Comparison of ENCODE assay signal across 15 cellular contexts in genomic region chr4:152974732-152975614, GRCh38. TPM values are rescaled to one million over a fixed set of nuclear protein-coding genes. Genes with fewer than 3 reads are reported as not detected.
DNase-seq lines count a peak whose midpoint lies in the region; ATAC-seq and TF ChIP-seq lines count a peak whose summit lies in the region.
"Had no signal": no experiment of that assay in that cellular context is flagged by ENCODE, and none has a peak within 500 bp of the region (broad histone marks: within the 10 kb centered on the region; RNA-seq: fewer than 3 reads in every experiment).

No MANE protein-coding gene starts in this region.

- CTCF ChIA-PET in activated CD8-positive, alpha-beta memory T cell treated with anti-CD3 and anti-CD28 coated beads, Interleukin-2, amount 10 ng/mL, durations not matched to agents 7 days and 5 days (lab: Charles Lee) = no interaction called here

- DNase-seq in activated CD8-positive, alpha-beta memory T cell treated with anti-CD3 and anti-CD28 coated beads, Interleukin-2, amount 50 U/mL, for 48 hours = peak; percentile 20
- DNase-seq in activated CD8-positive, alpha-beta memory T cell treated with anti-CD3 and anti-CD28 coated beads, Interleukin-2, amount 10 ng/mL, durations not matched to agents 7 days and 5 days = no peak
- no peak for DNase-seq in GM23338 (ENCODE audit: low spot score)
- DNase-seq in left colon = no peak
- peak; percentile 77 for DNase-seq in osteocyte (ENCODE audit: extremely low spot score, unreplicated experiment)
- no peak for DNase-seq in activated T-cell treated with anti-CD3 and anti-CD28 coated beads for 4 hours
- DNase-seq: AML-193; Caco-2; CD4-positive, alpha-beta T cell; HCEC 1CT had no signal

- H4K20me1 ChIP-seq in GM23338 (replicated peaks; ENCODE audit: insufficient read depth) = no peaks in the 10 kb centered on the region

- intact Hi-C loops in left colon (cut with DNase I, micrococcal nuclease) = no loop called here

- no peaks in the 10 kb centered on the region for H3K4me1 Mint-ChIP-seq in activated CD8-positive, alpha-beta memory T cell treated with anti-CD3 and anti-CD28 coated beads, Interleukin-2, amount 10 ng/mL, durations not matched to agents 7 days and 5 days
- H3K4me1 Mint-ChIP-seq in GM23338 (no peaks in the 10 kb centered on the region), osteocyte (ENCODE audit: unreplicated experiment) (peaks cover 39% of the 10 kb centered on the region)

- no peak overlapping the region for H3K4me3 ChIP-seq in GM23338
- H3K4me3 ChIP-seq: A549 had no signal

- ATAC-seq in activated CD8-positive, alpha-beta memory T cell treated with anti-CD3 and anti-CD28 coated beads, Interleukin-2, amount 10 ng/mL, durations not matched to agents 7 days and 5 days = no peak
- peak; percentile 32; the same call in 2 of the 3 replicates for ATAC-seq in GM23338
- peak; percentile 9 for ATAC-seq in left colon
- ATAC-seq in HG03159 (IDR thresholded peaks at IDR 0.05; ENCODE audit: unreplicated experiment) = no peak
- no peak for ATAC-seq in GM21825 (IDR thresholded peaks at IDR 0.05; ENCODE audit: unreplicated experiment)
- ATAC-seq: A549 had no signal

- H3K4me1 ChIP-seq in GM23338 (ENCODE audit: insufficient read depth) = no peaks in the 10 kb centered on the region
- H3K4me1 ChIP-seq: Caco-2 had no signal

- H3K36me3 Mint-ChIP-seq in activated CD8-positive, alpha-beta memory T cell treated with anti-CD3 and anti-CD28 coated beads, Interleukin-2, amount 10 ng/mL, durations not matched to agents 7 days and 5 days = no peaks in the 10 kb centered on the region
- peaks cover 60% of the 10 kb centered on the region for H3K36me3 Mint-ChIP-seq in GM23338 (ENCODE audit: low read depth)
- H3K36me3 Mint-ChIP-seq in osteocyte (ENCODE audit: unreplicated experiment) = peaks cover 46% of the 10 kb centered on the region

- H3K27me3 ChIP-seq in GM23338 (ENCODE audit: insufficient read depth) = no peaks in the 10 kb centered on the region

- peaks cover 6% of the 10 kb centered on the region for H3K27me3 Mint-ChIP-seq in activated CD8-positive, alpha-beta memory T cell treated with anti-CD3 and anti-CD28 coated beads, Interleukin-2, amount 10 ng/mL, durations not matched to agents 7 days and 5 days
- H3K27me3 Mint-ChIP-seq in GM23338 (ENCODE audit: insufficient read depth, low read depth, poor library complexity) (peaks cover 6% of the 10 kb centered on the region), osteocyte (ENCODE audit: unreplicated experiment) (no peaks in the 10 kb centered on the region)
- H3K27me3 Mint-ChIP-seq: CD4-positive, alpha-beta T cell had no signal

- H3K4me3 Mint-ChIP-seq in activated CD8-positive, alpha-beta memory T cell treated with anti-CD3 and anti-CD28 coated beads, Interleukin-2, amount 10 ng/mL, durations not matched to agents 7 days and 5 days = no peak overlapping the region
- H3K4me3 Mint-ChIP-seq in GM23338 (no peak overlapping the region), osteocyte (ENCODE audit: unreplicated experiment) (no peak overlapping the region)
- H3K4me3 Mint-ChIP-seq: CD4-positive, alpha-beta T cell had no signal

- H3K27ac Mint-ChIP-seq in activated CD8-positive, alpha-beta memory T cell treated with anti-CD3 and anti-CD28 coated beads, Interleukin-2, amount 10 ng/mL, durations not matched to agents 7 days and 5 days = no peak overlapping the region
- no peak overlapping the region for H3K27ac Mint-ChIP-seq in GM23338
- no peak overlapping the region for H3K27ac Mint-ChIP-seq in osteocyte (ENCODE audit: unreplicated experiment)
- H3K27ac Mint-ChIP-seq: CD4-positive, alpha-beta T cell had no signal

- no peak overlapping the region for H3K27ac ChIP-seq in GM23338 (ENCODE audit: low read depth)
- H3K27ac ChIP-seq: 22Rv1, A549, C4-2B had no signal

- no peaks in the 10 kb centered on the region for H3K79me2 ChIP-seq in GM23338 (replicated peaks; ENCODE audit: insufficient read depth)

- no peak overlapping the region for H2AFZ ChIP-seq in GM23338

- TF ChIP-seq CTCF in GM23338 (conservative IDR thresholded peaks at IDR 0.05; ENCODE audit: low read depth in 2 of 2) = 0 out of 4 replicates have a peak, but pooled peaks of 1 of the 2 experiments have one; percentile 1
- no peak for TF ChIP-seq CTCF in osteocyte (IDR thresholded peaks at IDR 0.05)

- no peaks in the 10 kb centered on the region for H3K9me3 Mint-ChIP-seq in activated CD8-positive, alpha-beta memory T cell treated with anti-CD3 and anti-CD28 coated beads, Interleukin-2, amount 10 ng/mL, durations not matched to agents 7 days and 5 days (ENCODE audit: low read depth)
- H3K9me3 Mint-ChIP-seq in GM23338 = no peaks in the 10 kb centered on the region
- no peaks in the 10 kb centered on the region for H3K9me3 Mint-ChIP-seq in osteocyte (ENCODE audit: unreplicated experiment)
- H3K9me3 Mint-ChIP-seq: CD4-positive, alpha-beta T cell had no signal

- H3K36me3 ChIP-seq in GM23338 (ENCODE audit: insufficient read depth) = peaks cover 20% of the 10 kb centered on the region

- H3K9me2 ChIP-seq in GM23338 (ENCODE audit: insufficient read depth) = no peaks in the 10 kb centered on the region

- no peaks in the 10 kb centered on the region for H3F3A ChIP-seq in GM23338 (replicated peaks; ENCODE audit: low read depth)

- H3K4me2 ChIP-seq in GM23338 = no peak overlapping the region
- H3K4me2 ChIP-seq: A549 had no signal

TF ChIP-seq in GM23338, 12 proteins besides CTCF, POLR2A, EP300 and RAD21 (continues in another document):
- no peak for TF ChIP-seq EZH2 (IDR thresholded peaks at IDR 0.05; ENCODE audit: low read depth, unreplicated experiment)
- no peak for TF ChIP-seq ZNF331 (CRISPR knock-in tag; IDR thresholded peaks at IDR 0.05; ENCODE audit: low read depth)
- no peak for TF ChIP-seq ZNF462 (CRISPR knock-in tag; IDR thresholded peaks at IDR 0.05)
- no peak for TF ChIP-seq JUNB (IDR thresholded peaks at IDR 0.05; ENCODE audit: unreplicated experiment)
- TF ChIP-seq CREB1 (CRISPR knock-in tag; IDR thresholded peaks at IDR 0.05; ENCODE audit: low read depth) = no peak

RNA-seq across cellular contexts. Expression of gene FHDC1, which starts 38.9 kb away (rescaled TPM):
- total RNA-seq in activated CD8-positive, alpha-beta memory T cell treated with anti-CD3 and anti-CD28 coated beads, Interleukin-2, amount 10 ng/mL, durations not matched to agents 7 days and 5 days = under 1 TPM; 0.12 to 0.14 TPM
- 21.6 and 22.8 TPM in 2 replicates for total RNA-seq in GM23338 (2014; rRNA removed; shearing (Covaris generic))
- polyA plus RNA-seq in GM23338 (2016; fragmentation: Nextera tagmentation; extraction: Ambion mirVana) = 9.1 and 9.5 TPM in 2 replicates
- total RNA-seq in left colon = 10 to 100 TPM; 14.9 to 15.2 TPM
- total RNA-seq in osteocyte = 22.1 and 22.3 TPM in 2 replicates

Comparison
In these comparisons a context has a peak if more than half of its experiments do, and no peak if none do; other contexts are left out.
1. DNase-seq: peak in activated CD8-positive, alpha-beta memory T cell treated with anti-CD3 and anti-CD28 coated beads, Interleukin-2, amount 50 U/mL, for 48 hours (single experiment) and osteocyte (single experiment); none in activated CD8-positive, alpha-beta memory T cell treated with anti-CD3 and anti-CD28 coated beads, Interleukin-2, amount 10 ng/mL, durations not matched to agents 7 days and 5 days (single experiment), GM23338 (single experiment), left colon (0 of 2) and activated T-cell treated with anti-CD3 and anti-CD28 coated beads for 4 hours (single experiment).
2. ATAC-seq: peak in GM23338 (single experiment) and left colon (single experiment); none in activated CD8-positive, alpha-beta memory T cell treated with anti-CD3 and anti-CD28 coated beads, Interleukin-2, amount 10 ng/mL, durations not matched to agents 7 days and 5 days (single experiment), HG03159 (single experiment) and GM21825 (single experiment).
3. RNA of gene FHDC1, which starts 38.9 kb away (total RNA-seq): 21.6 to 22.8 TPM in GM23338, 22.1 to 22.3 TPM in osteocyte and 14.9 to 15.2 TPM in left colon; 0.12 to 0.14 TPM in activated CD8-positive, alpha-beta memory T cell treated with anti-CD3 and anti-CD28 coated beads, Interleukin-2, amount 10 ng/mL, durations not matched to agents 7 days and 5 days; every median in the first group is over 10 times any median in the second.